ENCODE assay signal across 15 cellular contexts in the genomic region with DNA sequence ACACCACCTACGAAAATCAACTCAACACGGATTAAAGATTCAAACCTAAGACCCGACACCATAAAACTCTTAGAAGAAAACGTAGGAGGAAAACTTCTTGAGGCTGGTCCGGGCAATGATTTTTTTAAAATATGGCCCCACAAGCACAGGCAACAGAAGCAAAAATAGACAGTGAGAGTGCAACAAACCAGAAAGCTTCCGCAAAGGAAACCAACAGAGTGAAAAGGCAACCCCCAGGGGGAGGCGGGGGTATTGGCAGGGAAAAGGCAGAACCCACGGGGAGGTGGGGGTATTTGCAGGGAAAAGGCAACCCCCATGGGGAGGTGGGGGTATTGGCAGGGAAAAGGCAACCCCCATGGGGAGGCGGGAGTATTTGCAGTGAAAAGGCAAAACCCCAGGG. TPM values are rescaled to one million over a fixed set of nuclear protein-coding genes. Genes with fewer than 3 reads are reported as not detected.
DNase-seq lines count a peak whose midpoint lies in the region; ATAC-seq and TF ChIP-seq lines count a peak whose summit lies in the region.
"Had no signal": no experiment of that assay in that cellular context is flagged by ENCODE, and none has a peak within 500 bp of the region (broad histone marks: within the 10 kb centered on the region; RNA-seq: fewer than 3 reads in every experiment).

No MANE protein-coding gene starts in this region.

- H3K27ac Mint-ChIP-seq in activated T-cell treated with anti-CD3 and anti-CD28 coated beads, Interleukin-2, amount 50 U/mL, for 72 hours = no peak overlapping the region
- peak overlapping the region; percentile 80 for H3K27ac Mint-ChIP-seq in activated CD8-positive, alpha-beta T cell treated with anti-CD3 and anti-CD28 coated beads for 36 hours
- no peak overlapping the region for H3K27ac Mint-ChIP-seq in stimulated activated effector memory CD8-positive, alpha-beta T cell treated with anti-CD3 and anti-CD28 coated beads, Interleukin-12 subunit alpha, Interleukin-12 subunit beta, amount 100 ng/mL, for 72 hours

- H3K4me3 Mint-ChIP-seq in activated T-cell treated with anti-CD3 and anti-CD28 coated beads, Interleukin-2, amount 50 U/mL, for 72 hours = peak overlapping the region; percentile 52 to 68
- H3K4me3 Mint-ChIP-seq in activated CD8-positive, alpha-beta T cell treated with anti-CD3 and anti-CD28 coated beads for 36 hours = peak overlapping the region; percentile 56
- H3K4me3 Mint-ChIP-seq in stimulated activated effector memory CD8-positive, alpha-beta T cell treated with anti-CD3 and anti-CD28 coated beads, Interleukin-12 subunit alpha, Interleukin-12 subunit beta, amount 100 ng/mL, for 72 hours = peak overlapping the region; percentile 21

- no peaks in the 10 kb centered on the region for H3K36me3 Mint-ChIP-seq in activated T-cell treated with anti-CD3 and anti-CD28 coated beads, Interleukin-2, amount 50 U/mL, for 72 hours (ENCODE audit: insufficient read depth in 2 of 2)
- no peaks in the 10 kb centered on the region for H3K36me3 Mint-ChIP-seq in activated CD8-positive, alpha-beta T cell treated with anti-CD3 and anti-CD28 coated beads for 36 hours (ENCODE audit: low read depth)
- peaks cover 10% of the 10 kb centered on the region for H3K36me3 Mint-ChIP-seq in stimulated activated effector memory CD8-positive, alpha-beta T cell treated with anti-CD3 and anti-CD28 coated beads, Interleukin-12 subunit alpha, Interleukin-12 subunit beta, amount 100 ng/mL, for 72 hours

- no peaks in the 10 kb centered on the region for H3K9me3 Mint-ChIP-seq in activated T-cell treated with anti-CD3 and anti-CD28 coated beads, Interleukin-2, amount 50 U/mL, for 72 hours
- no peaks in the 10 kb centered on the region for H3K9me3 Mint-ChIP-seq in activated CD8-positive, alpha-beta T cell treated with anti-CD3 and anti-CD28 coated beads for 36 hours
- H3K9me3 Mint-ChIP-seq in stimulated activated effector memory CD8-positive, alpha-beta T cell treated with anti-CD3 and anti-CD28 coated beads, Interleukin-12 subunit alpha, Interleukin-12 subunit beta, amount 100 ng/mL, for 72 hours = no peaks in the 10 kb centered on the region

- no peak overlapping the region for H3K4me3 ChIP-seq in HAP-1
- H3K4me3 ChIP-seq: colonic mucosa, mucosa of descending colon, psoas muscle had no signal

- peaks cover 6% of the 10 kb centered on the region for H3K27me3 ChIP-seq in HAP-1 (ENCODE audit: low read depth)
- H3K27me3 ChIP-seq: colonic mucosa had no signal

- H3K4me1 Mint-ChIP-seq in activated T-cell treated with anti-CD3 and anti-CD28 coated beads, Interleukin-2, amount 50 U/mL, for 72 hours (ENCODE audit: low read depth) = peaks cover 35% of the 10 kb centered on the region
- H3K4me1 Mint-ChIP-seq in activated CD8-positive, alpha-beta T cell treated with anti-CD3 and anti-CD28 coated beads for 36 hours (ENCODE audit: low read depth) = peaks cover 34% of the 10 kb centered on the region
- peaks cover 26% of the 10 kb centered on the region for H3K4me1 Mint-ChIP-seq in stimulated activated effector memory CD8-positive, alpha-beta T cell treated with anti-CD3 and anti-CD28 coated beads, Interleukin-12 subunit alpha, Interleukin-12 subunit beta, amount 100 ng/mL, for 72 hours

- no peak for DNase-seq in activated T-cell treated with anti-CD3 and anti-CD28 coated beads, Interleukin-2, amount 50 U/mL, for 72 hours
- DNase-seq in activated T-cell treated with anti-CD3 and anti-CD28 coated beads, Interleukin-2, amount 50 U/mL, for 1 hour = no peak
- DNase-seq in activated CD8-positive, alpha-beta T cell treated with anti-CD3 and anti-CD28 coated beads for 36 hours = no peak
- no peak for DNase-seq in stimulated activated effector memory CD8-positive, alpha-beta T cell treated with anti-CD3 and anti-CD28 coated beads, Interleukin-12 subunit alpha, Interleukin-12 subunit beta, amount 100 ng/mL, for 72 hours (ENCODE audit: low spot score in 2 of 2)
- DNase-seq in stimulated activated CD4-positive, alpha-beta T cell treated with anti-CD3 and anti-CD28 coated beads, Interleukin-2, amount 100 ng/mL, for 48 hours = no peak
- DNase-seq in NCI-H2171 (lab: John Stamatoyannopoulos, UW) (no peak), HAP-1 (ENCODE audit: low spot score in 2 of 2) (no peak)
- DNase-seq: activated CD4-positive, alpha-beta T cell treated with anti-CD3 and anti-CD28 coated beads for 4 hours; colonic mucosa; EL; mucosa of descending colon; NCI-H1105; NCI-H82; psoas muscle had no signal

- H3K9me3 ChIP-seq in HAP-1 = no peaks in the 10 kb centered on the region
- H3K9me3 ChIP-seq: colonic mucosa, mucosa of descending colon, psoas muscle had no signal

- peak in 1 of 2 donors; percentile 16 for ATAC-seq in activated T-cell treated with anti-CD3 and anti-CD28 coated beads, Interleukin-2, amount 50 U/mL, for 72 hours (replicated peaks in 1 of 2)
- ATAC-seq in HG03280 (IDR thresholded peaks at IDR 0.05; ENCODE audit: unreplicated experiment) = peak; percentile 38
- ATAC-seq in activated CD8-positive, alpha-beta T cell treated with anti-CD3 and anti-CD28 coated beads for 36 hours = peak; percentile 25
- ATAC-seq in stimulated activated effector memory CD8-positive, alpha-beta T cell treated with anti-CD3 and anti-CD28 coated beads, Interleukin-12 subunit alpha, Interleukin-12 subunit beta, amount 100 ng/mL, for 72 hours = no peak
- ATAC-seq: mucosa of descending colon, psoas muscle had no signal

- CTCF ChIA-PET in activated CD8-positive, alpha-beta T cell treated with anti-CD3 and anti-CD28 coated beads for 36 hours (lab: Charles Lee) = no interaction called here

- no peak for TF ChIP-seq CTCF in activated CD8-positive, alpha-beta T cell treated with anti-CD3 and anti-CD28 coated beads for 36 hours (IDR thresholded peaks at IDR 0.05)

- in situ Hi-C loops in HAP-1 (cut with MboI; ENCODE audit: low sequenced_read_pairs) = no loop called here

- peaks cover 12% of the 10 kb centered on the region for H3K27me3 Mint-ChIP-seq in activated T-cell treated with anti-CD3 and anti-CD28 coated beads, Interleukin-2, amount 50 U/mL, for 72 hours (ENCODE audit: low read depth)
- H3K27me3 Mint-ChIP-seq in activated CD8-positive, alpha-beta T cell treated with anti-CD3 and anti-CD28 coated beads for 36 hours = peaks cover 1% of the 10 kb centered on the region

- H3K36me3 ChIP-seq in HAP-1 (replicated peaks) = no peaks in the 10 kb centered on the region
- H3K36me3 ChIP-seq: colonic mucosa had no signal

- POLR2A ChIA-PET in activated CD8-positive, alpha-beta T cell treated with anti-CD3 and anti-CD28 coated beads for 36 hours (lab: Charles Lee) = no interaction called here

- H3K4me1 ChIP-seq in HAP-1 = no peaks in the 10 kb centered on the region
- H3K4me1 ChIP-seq: colonic mucosa, psoas muscle had no signal

- intact Hi-C loops in activated CD8-positive, alpha-beta T cell treated with anti-CD3 and anti-CD28 coated beads for 36 hours (cut with micrococcal nuclease) = no loop called here

RNA-seq across cellular contexts. Expression of a gene that starts 20.5 kb away (rescaled TPM):
- 10 to 100 TPM; 37.0 to 42.7 TPM for total RNA-seq in activated T-cell treated with anti-CD3 and anti-CD28 coated beads, Interleukin-2, amount 50 U/mL, for 72 hours
- 10 to 100 TPM; 41.4 to 48.1 TPM for total RNA-seq in activated CD8-positive, alpha-beta T cell treated with anti-CD3 and anti-CD28 coated beads for 36 hours
